ENCODE assay signal across 9 cellular contexts in genomic region chr20:62900692-62901584, GRCh38. TPM values are rescaled to one million over a fixed set of nuclear protein-coding genes. Genes with fewer than 3 reads are reported as not detected.
DNase-seq lines count a peak whose midpoint lies in the region; ATAC-seq and TF ChIP-seq lines count a peak whose summit lies in the region.
"Had no signal": no experiment of that assay in that cellular context is flagged by ENCODE, and none has a peak within 500 bp of the region (broad histone marks: within the 10 kb centered on the region; RNA-seq: fewer than 3 reads in every experiment).

No MANE protein-coding gene starts in this region.

- H4K20me1 ChIP-seq in BLaER1 treated with 17β-estradiol and CSF1 and Interleukin-3, amounts not matched to agents 10 nM and 100 nM = peaks cover 33 to 96% (median 78%) of the 10 kb centered on the region in 11 experiments; a peak in 21 of 22 replicates

- H3K4me3 Mint-ChIP-seq in activated T-helper 2 cell treated with anti-CD3 and anti-CD28 coated beads, Interferon-gamma antibody, Interleukin-2, Interleukin-4, amounts not matched to agents 10 μg/mL and 5 μg/mL and 100 μg/mL, durations not matched to agents 14 hours and 24 hours and 36 hours (ENCODE audit: low read depth) = no peak overlapping the region

- intact Hi-C loops in activated T-helper 2 cell treated with anti-CD3 and anti-CD28 coated beads, Interferon-gamma antibody, Interleukin-2, Interleukin-4, amounts not matched to agents 10 μg/mL and 5 μg/mL and 100 μg/mL, durations not matched to agents 14 hours and 24 hours and 36 hours (cut with micrococcal nuclease) = loop anchor here (1.0 to 2.0 kb wide), 4 partner anchors 20 to 108 kb away; partner anchors contain the start of gene SLC17A9

- no peaks in the 10 kb centered on the region for H3K27me3 Mint-ChIP-seq in activated T-helper 2 cell treated with anti-CD3 and anti-CD28 coated beads, Interferon-gamma antibody, Interleukin-2, Interleukin-4, amounts not matched to agents 10 μg/mL and 5 μg/mL and 100 μg/mL, durations not matched to agents 14 hours and 24 hours and 36 hours (ENCODE audit: low read depth)

- H3K9me3 ChIP-seq in BLaER1 treated with 17β-estradiol and CSF1 and Interleukin-3, amounts not matched to agents 10 nM and 100 nM (replicated peaks in 1 of 11) = no peaks in the 10 kb centered on the region
- H3K9me3 ChIP-seq in neutrophil = no peaks in the 10 kb centered on the region

- H3K9me3 Mint-ChIP-seq in activated T-helper 2 cell treated with anti-CD3 and anti-CD28 coated beads, Interferon-gamma antibody, Interleukin-2, Interleukin-4, amounts not matched to agents 10 μg/mL and 5 μg/mL and 100 μg/mL, durations not matched to agents 14 hours and 24 hours and 36 hours = no peaks in the 10 kb centered on the region

- peak overlapping the region; percentile 27 to 84 (median 74); a peak in 17 of 22 replicates for H3K4me2 ChIP-seq in BLaER1 treated with 17β-estradiol and CSF1 and Interleukin-3, amounts not matched to agents 10 nM and 100 nM

- no peak overlapping the region for H3K4me3 ChIP-seq in BLaER1 treated with 17β-estradiol and CSF1 and Interleukin-3, amounts not matched to agents 10 nM and 100 nM
- H3K4me3 ChIP-seq in cardiac fibroblast (replicated peaks in 1 of 2; ENCODE audit: low read depth in 2 of 2, low read length in 2 of 2) (no peak overlapping the region), neutrophil (ENCODE audit: low read depth in 1 of 2, low read length in 1 of 2) (no peak overlapping the region)

- ATAC-seq in GM19328 (IDR thresholded peaks at IDR 0.05; ENCODE audit: unreplicated experiment) = peak; percentile 16

- H3K36me3 Mint-ChIP-seq in activated T-helper 2 cell treated with anti-CD3 and anti-CD28 coated beads, Interferon-gamma antibody, Interleukin-2, Interleukin-4, amounts not matched to agents 10 μg/mL and 5 μg/mL and 100 μg/mL, durations not matched to agents 14 hours and 24 hours and 36 hours (ENCODE audit: low read depth) = peaks cover 77% of the 10 kb centered on the region

- H3K27ac ChIP-seq in BLaER1 treated with 17β-estradiol and CSF1 and Interleukin-3, amounts not matched to agents 10 nM and 100 nM = peak overlapping the region in 1 of 11 experiments; percentile 20; a peak in 1 of 22 replicates
- H3K27ac ChIP-seq in neutrophil = peak overlapping the region; percentile 5
- H3K27ac ChIP-seq: HL-60 had no signal

- H3K27ac Mint-ChIP-seq in activated T-helper 2 cell treated with anti-CD3 and anti-CD28 coated beads, Interferon-gamma antibody, Interleukin-2, Interleukin-4, amounts not matched to agents 10 μg/mL and 5 μg/mL and 100 μg/mL, durations not matched to agents 14 hours and 24 hours and 36 hours = no peak overlapping the region

- peaks cover 22 to 40% (median 34%) of the 10 kb centered on the region in 10 experiments for H3K4me1 ChIP-seq in BLaER1 treated with 17β-estradiol and CSF1 and Interleukin-3, amounts not matched to agents 10 nM and 100 nM
- H3K4me1 ChIP-seq in neutrophil (ENCODE audit: control insufficient read depth in 1 of 2, insufficient read depth in 1 of 2, low read depth in 1 of 2, low read length in 1 of 2) = peaks cover 6 to 12% of the 10 kb centered on the region in 2 experiments

- no peaks in the 10 kb centered on the region for H3K27me3 ChIP-seq in BLaER1 treated with 17β-estradiol and CSF1 and Interleukin-3, amounts not matched to agents 10 nM and 100 nM
- no peaks in the 10 kb centered on the region for H3K27me3 ChIP-seq in neutrophil

- H3K4me1 Mint-ChIP-seq in activated T-helper 2 cell treated with anti-CD3 and anti-CD28 coated beads, Interferon-gamma antibody, Interleukin-2, Interleukin-4, amounts not matched to agents 10 μg/mL and 5 μg/mL and 100 μg/mL, durations not matched to agents 14 hours and 24 hours and 36 hours (ENCODE audit: low read depth) = peaks cover 27% of the 10 kb centered on the region

- H3K9ac ChIP-seq in BLaER1 treated with 17β-estradiol and CSF1 and Interleukin-3, amounts not matched to agents 10 nM and 100 nM = peak overlapping the region in 3 of 11 experiments; percentile 7 to 24 (median 13); a peak in 1 of 22 replicates

- peaks cover 56 to 75% (median 65%) of the 10 kb centered on the region in 11 experiments for H3K36me3 ChIP-seq in BLaER1 treated with 17β-estradiol and CSF1 and Interleukin-3, amounts not matched to agents 10 nM and 100 nM
- H3K36me3 ChIP-seq in neutrophil = peaks cover 71% of the 10 kb centered on the region

- DNase-seq in NCI-H2171 treated with DMSO at 0.1 percent for 48 hours (lab: John Stamatoyannopoulos, UW) = peak; percentile 63
- no peak for DNase-seq in cardiac fibroblast (ENCODE audit: low read depth in 2 of 2)
- no peak for DNase-seq in activated T-helper 2 cell treated with anti-CD3 and anti-CD28 coated beads, Interferon-gamma antibody, Interleukin-2, Interleukin-4, amounts not matched to agents 10 μg/mL and 5 μg/mL and 100 μg/mL, durations not matched to agents 14 hours and 24 hours and 36 hours (ENCODE audit: low spot score)
- no peak for DNase-seq in A172 (ENCODE audit: low spot score)
- no peak for DNase-seq in COR-L47 (lab: John Stamatoyannopoulos, UW)

- TF ChIP-seq CTCF in cardiac fibroblast (IDR thresholded peaks at IDR 0.05; ENCODE audit: low read depth, low read length) = peak; percentile 13
- TF ChIP-seq CTCF in neutrophil (IDR thresholded peaks at IDR 0.05) = no peak

RNA-seq across cellular contexts. Expression of gene DIDO1, which starts 25.4 kb away (rescaled TPM):
- 57.9 and 59.8 TPM in 2 replicates for total RNA-seq in activated T-helper 2 cell treated with anti-CD3 and anti-CD28 coated beads, Interferon-gamma antibody, Interleukin-2, Interleukin-4, amounts not matched to agents 10 μg/mL and 5 μg/mL and 100 μg/mL, durations not matched to agents 14 hours and 24 hours and 36 hours
- total RNA-seq in A172 (2014; rRNA removed; shearing (Covaris generic)) = 33.8 and 38.1 TPM in 2 replicates

RNA-seq across cellular contexts. Expression of gene GID8, which starts 37.0 kb away (rescaled TPM):
- 50.5 and 53.7 TPM in 2 replicates for total RNA-seq in activated T-helper 2 cell treated with anti-CD3 and anti-CD28 coated beads, Interferon-gamma antibody, Interleukin-2, Interleukin-4, amounts not matched to agents 10 μg/mL and 5 μg/mL and 100 μg/mL, durations not matched to agents 14 hours and 24 hours and 36 hours
- 25.8 and 28.9 TPM in 2 replicates for total RNA-seq in A172 (2014; rRNA removed; shearing (Covaris generic))

RNA-seq across cellular contexts. Expression of gene TCFL5, which starts 39.3 kb away (rescaled TPM):
- 5.7 and 7.1 TPM in 2 replicates for total RNA-seq in activated T-helper 2 cell treated with anti-CD3 and anti-CD28 coated beads, Interferon-gamma antibody, Interleukin-2, Interleukin-4, amounts not matched to agents 10 μg/mL and 5 μg/mL and 100 μg/mL, durations not matched to agents 14 hours and 24 hours and 36 hours
- total RNA-seq in A172 (2014; rRNA removed; shearing (Covaris generic)) = 23.7 and 24.1 TPM in 2 replicates

RNA-seq across cellular contexts. Expression of gene SLC17A9, which starts 51.6 kb away (rescaled TPM):
- total RNA-seq in activated T-helper 2 cell treated with anti-CD3 and anti-CD28 coated beads, Interferon-gamma antibody, Interleukin-2, Interleukin-4, amounts not matched to agents 10 μg/mL and 5 μg/mL and 100 μg/mL, durations not matched to agents 14 hours and 24 hours and 36 hours = 20.2 and 21.4 TPM in 2 replicates
- total RNA-seq in A172 (2014; rRNA removed; shearing (Covaris generic)) = not detected in 2 replicates
